ENCODE assay signal across 8 cellular contexts in the genomic region with DNA sequence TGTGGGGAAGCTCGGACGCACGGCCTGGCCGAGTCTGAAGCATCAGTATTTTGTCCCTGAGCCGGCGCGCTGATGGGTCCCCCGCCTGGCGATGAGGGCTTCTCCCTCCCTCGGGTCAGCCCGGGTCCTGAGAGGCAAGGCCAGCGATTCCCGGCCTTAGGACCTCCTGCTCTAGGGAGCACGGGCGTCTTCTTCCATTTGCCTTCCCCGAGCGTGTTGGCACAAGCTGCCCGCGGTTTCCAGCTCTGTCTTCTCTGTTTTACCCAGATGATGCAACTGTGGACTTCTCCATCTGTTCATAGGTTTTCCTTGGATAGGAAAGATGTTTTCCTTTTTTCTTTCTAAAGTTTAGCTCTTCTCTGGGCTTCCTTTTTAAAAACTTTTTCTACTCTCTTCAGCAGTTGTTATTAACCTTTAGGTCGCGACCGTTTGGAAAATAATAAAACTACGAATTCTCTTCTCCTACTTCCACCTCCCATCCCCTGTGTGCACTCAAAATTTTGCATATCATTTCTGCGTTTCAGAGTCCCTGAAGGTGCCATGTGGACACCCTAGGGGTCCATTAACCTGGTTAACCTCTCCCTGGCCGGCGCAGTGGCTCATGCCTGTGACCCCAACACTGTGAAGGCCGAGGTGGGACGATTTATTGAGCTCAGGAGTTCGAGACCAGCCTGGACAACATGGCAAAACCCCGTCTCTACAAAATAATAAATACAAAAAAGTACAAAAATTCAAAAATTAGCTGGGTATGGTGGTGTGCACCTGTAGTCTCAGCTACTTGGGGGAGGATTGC. TPM values are rescaled to one million over a fixed set of nuclear protein-coding genes. Genes with fewer than 3 reads are reported as not detected.
DNase-seq lines count a peak whose midpoint lies in the region; TF ChIP-seq lines count a peak whose summit lies in the region.

No MANE protein-coding gene starts in this region.

- peak overlapping the region; percentile 85 for H3K27ac ChIP-seq in OCI-LY7 (ENCODE audit: low read depth, low read length, poor library complexity, severe bottlenecking)

- H3K9ac ChIP-seq in endocrine pancreas (ENCODE audit: control insufficient read depth, insufficient read depth, low read length): peak overlapping the region; percentile 90

- H3K27ac Mint-ChIP-seq in nephron progenitor cell: peak overlapping the region; percentile 98

- peak overlapping the region; percentile 90 for H3K4me3 Mint-ChIP-seq in nephron progenitor cell

- DNase-seq in OCI-LY7 (ENCODE audit: low spot score) (no peak), nephron progenitor cell (peak; percentile 15), kidney tubule cell (ENCODE audit: low spot score) (no peak), NCI-H146 (lab: John Stamatoyannopoulos, UW) (no peak), OCI-M2 (lab: John Stamatoyannopoulos, UW; ENCODE audit: unreplicated experiment) (no peak), germinal center (ENCODE audit: low spot score) (no peak)

- H3K4me1 ChIP-seq in OCI-LY7 (ENCODE audit: insufficient read depth, low read length, poor library complexity, severe bottlenecking) (peaks cover 25% of the 10 kb centered on the region), endocrine pancreas (ENCODE audit: control insufficient read depth, insufficient read depth, low read length) (peaks cover 21% of the 10 kb centered on the region)

- BruUV-seq in OCI-LY7 (replicated peaks; lab: Mats Ljungman, UMichigan): TSS peak; percentile 76

- H2AFZ ChIP-seq in OCI-LY7 (ENCODE audit: low read length): peak overlapping the region; percentile 77

- H3K9me2 ChIP-seq in OCI-LY7 (ENCODE audit: insufficient read depth, low read length): no peaks in the 10 kb centered on the region

- POLR2A ChIA-PET in OCI-LY7 (lab: Charles Lee): interaction anchor here (1.1 to 1.8 kb wide), 6 partner anchors 9 to 111 kb away, joined by 3 to 13 read pairs (median 4); a partner anchor contains a TSS

- no peaks in the 10 kb centered on the region for H3K36me3 Mint-ChIP-seq in nephron progenitor cell (ENCODE audit: low read depth)

- H3K4me1 Mint-ChIP-seq in nephron progenitor cell: peaks cover 33% of the 10 kb centered on the region

- H3K4me2 ChIP-seq in OCI-LY7 (ENCODE audit: low read length): peak overlapping the region; percentile 85

- no peaks in the 10 kb centered on the region for H3K9me3 Mint-ChIP-seq in nephron progenitor cell

- 0 out of 2 replicates have a peak, but pooled peaks cover 5% of the 10 kb centered on the region for H3K36me3 ChIP-seq in OCI-LY7 (ENCODE audit: insufficient read depth, low read length)
- H3K36me3 ChIP-seq in endocrine pancreas (ENCODE audit: control insufficient read depth, insufficient read depth, low read length): no peaks in the 10 kb centered on the region

- peaks cover 24% of the 10 kb centered on the region for H3K27me3 Mint-ChIP-seq in nephron progenitor cell (ENCODE audit: low read depth, poor library complexity)

- intact Hi-C loops in OCI-LY7 (cut with micrococcal nuclease; ENCODE audit: unreplicated experiment): loop anchor here (2.0 to 5.0 kb wide), 3 partner anchors 37 to 191 kb away; a partner anchor contains a TSS

- peaks cover 29% of the 10 kb centered on the region; the same call in 1 of the 2 replicates for H3K79me2 ChIP-seq in OCI-LY7 (ENCODE audit: insufficient read depth, low read depth, low read length)

- H3K9me3 ChIP-seq in OCI-LY7 (ENCODE audit: low read length) (no peaks in the 10 kb centered on the region), endocrine pancreas (ENCODE audit: control insufficient read depth, low read length) (no peaks in the 10 kb centered on the region)

- H3K4me3 ChIP-seq in OCI-LY7 (ENCODE audit: low read depth, low read length, poor library complexity, severe bottlenecking) (peak overlapping the region; percentile 96), endocrine pancreas (ENCODE audit: control insufficient read depth, insufficient read depth, low read length) (peak overlapping the region; percentile 73)

- no peak for TF ChIP-seq CTCF in OCI-LY7 (conservative IDR thresholded peaks at IDR 0.05; ENCODE audit: low read length)
- no peak for TF ChIP-seq CTCF in nephron progenitor cell (IDR thresholded peaks at IDR 0.05)

- no peaks in the 10 kb centered on the region for H3K27me3 ChIP-seq in endocrine pancreas (ENCODE audit: control insufficient read depth, insufficient read depth, low read length)

- CTCF ChIA-PET in OCI-LY7 (lab: Charles Lee; ENCODE audit: unreplicated experiment): interaction anchor here (1.4 kb wide), 1 partner anchor 37 kb away, joined by 9 read pairs; a partner anchor contains a TSS

- peak; percentile 31 for TF ChIP-seq POLR2A in GM19099 (IDR thresholded peaks at IDR 0.05; ENCODE audit: extremely low read depth, insufficient read length, low read depth)

- peaks cover 20% of the 10 kb centered on the region for H4K20me1 ChIP-seq in OCI-LY7 (ENCODE audit: insufficient read depth, low read length)

RNA-seq across cellular contexts. Expression of a gene that starts 1.4 kb away (rescaled TPM):
- total RNA-seq in OCI-LY7 (2014; rRNA removed; shearing (Covaris generic)): 31.6 and 35.6 TPM in 2 replicates
- 36.3 and 38.3 TPM in 2 replicates for total RNA-seq in OCI-LY7 (2022)

RNA-seq across cellular contexts. Expression of a gene that starts 37.7 kb away (rescaled TPM):
- 2.8 and 3.3 TPM in 2 replicates for total RNA-seq in OCI-LY7 (2014; rRNA removed; shearing (Covaris generic))
- total RNA-seq in OCI-LY7 (2022): 5.6 and 7.6 TPM in 2 replicates
